Comparison of ENCODE assay signal across 22 cellular contexts in the genomic region with DNA sequence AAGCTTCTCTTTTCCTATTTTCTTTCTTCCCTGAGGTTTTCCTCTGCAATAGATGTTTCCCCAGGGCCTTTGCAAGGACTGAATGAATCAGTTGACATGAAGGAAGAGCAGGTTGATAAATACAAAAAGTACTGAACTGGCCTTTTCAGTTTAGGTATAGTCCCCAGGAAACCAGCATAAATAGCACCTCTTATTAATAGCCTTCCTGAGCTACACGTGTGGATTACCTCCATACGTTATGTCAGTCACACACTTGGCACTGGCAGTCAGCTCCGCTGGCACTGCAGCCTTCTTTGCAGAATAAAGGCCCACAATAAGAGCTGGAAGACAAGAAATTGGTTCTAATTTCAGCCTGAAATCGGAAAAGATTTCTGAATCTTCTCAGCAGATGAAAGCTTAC.
"Had no signal": no experiment of that assay in that cellular context is flagged by ENCODE, and none has a peak within 500 bp of the region (broad histone marks: within the 10 kb centered on the region; RNA-seq: fewer than 3 reads in every experiment).

No MANE protein-coding gene starts in this region.

- H3K4me1 ChIP-seq: gastrocnemius medialis, prostate gland, right atrium auricular region had no signal

- H3K36me3 Mint-ChIP-seq: naive thymus-derived CD8-positive, alpha-beta T cell had no signal

- H3K4me3 Mint-ChIP-seq: naive thymus-derived CD8-positive, alpha-beta T cell; nephron progenitor cell; stimulated activated effector memory CD8-positive, alpha-beta T cell treated with anti-CD3 and anti-CD28 coated beads, Interleukin-12 subunit alpha, Interleukin-12 subunit beta, amount 100 ng/mL, for 72 hours had no signal

- H3K4me3 ChIP-seq: dorsolateral prefrontal cortex, gastrocnemius medialis, lower lobe of right lung, prostate gland, right atrium auricular region, sigmoid colon, thoracic aorta, tibial nerve, upper lobe of left lung had no signal

- ATAC-seq: gastrocnemius medialis; left ventricle myocardium superior; lower lobe of right lung; naive thymus-derived CD8-positive, alpha-beta T cell had no signal

- H3K27ac ChIP-seq: gastrocnemius medialis, lower lobe of right lung, prostate gland, right atrium auricular region, sigmoid colon, thoracic aorta, tibial nerve, upper lobe of left lung had no signal

- H3K4me1 Mint-ChIP-seq: nephron progenitor cell had no signal

- H3K27me3 ChIP-seq: dorsolateral prefrontal cortex, gastrocnemius medialis, right atrium auricular region, sigmoid colon, tibial nerve, upper lobe of left lung had no signal

- H3K27ac Mint-ChIP-seq: naive thymus-derived CD8-positive, alpha-beta T cell; nephron progenitor cell; stimulated activated effector memory CD8-positive, alpha-beta T cell treated with anti-CD3 and anti-CD28 coated beads, Interleukin-12 subunit alpha, Interleukin-12 subunit beta, amount 100 ng/mL, for 72 hours had no signal

- DNase-seq: cortex of kidney; dorsolateral prefrontal cortex; effector CD4-positive, alpha-beta T cell; gastrocnemius medialis; head of caudate nucleus; left ventricle myocardium superior; lower lobe of right lung; naive thymus-derived CD8-positive, alpha-beta T cell; nephron progenitor cell; nucleus accumbens; sigmoid colon; stimulated activated CD4-positive, alpha-beta T cell treated with anti-CD3 and anti-CD28 coated beads, Interleukin-2, amount 100 ng/mL, for 24 hours; stimulated activated CD4-positive, alpha-beta T cell treated with anti-CD3 and anti-CD28 coated beads, Interleukin-4, amount 100 ng/mL, for 24 hours; stimulated activated naive CD4-positive, alpha-beta T cell treated with Interleukin-2 at 50 U/mL for 16 hours; upper lobe of left lung had no signal

- H3K9me3 Mint-ChIP-seq: naive thymus-derived CD8-positive, alpha-beta T cell; nephron progenitor cell; stimulated activated effector memory CD8-positive, alpha-beta T cell treated with anti-CD3 and anti-CD28 coated beads, Interleukin-12 subunit alpha, Interleukin-12 subunit beta, amount 100 ng/mL, for 72 hours had no signal

- H3K9me3 ChIP-seq: gastrocnemius medialis, lower lobe of right lung, prostate gland, right atrium auricular region, sigmoid colon, thoracic aorta, tibial nerve, upper lobe of left lung had no signal

- FAIRE-seq: keratinocyte, urothelium cell line had no signal

- H3K36me3 ChIP-seq: gastrocnemius medialis, prostate gland, thoracic aorta had no signal
